ENCODE assay signal across 28 cellular contexts in genomic region chr14:29461131-29461530, GRCh38.
"Had no signal": no experiment of that assay in that cellular context is flagged by ENCODE, and none has a peak within 500 bp of the region (broad histone marks: within the 10 kb centered on the region; RNA-seq: fewer than 3 reads in every experiment).

No MANE protein-coding gene starts in this region.

- H3K9me3 Mint-ChIP-seq: mesothelial cell of epicardium; nephron progenitor cell; stimulated activated naive B cell treated with anti-CD40 and anti-IgM and Interleukin-4, amounts not matched to agents 10 μg/mL and 1 μg/mL and 100 μg/mL, for 72 hours had no signal

- ATAC-seq: activated CD4-positive, CD25-positive, alpha-beta regulatory T cell treated with anti-CD3 and anti-CD28 coated beads, Interleukin-2, amount 50 U/mL, for 24 hours; gastroesophageal sphincter; psoas muscle; stimulated activated naive B cell treated with anti-CD40 and anti-IgM and Interleukin-4, amounts not matched to agents 10 μg/mL and 1 μg/mL and 100 μg/mL, for 72 hours had no signal

- H3K4me3 Mint-ChIP-seq: activated T-helper 1 cell treated with anti-CD3 and anti-CD28 coated beads, Interleukin-12 subunit alpha, Interleukin-12 subunit beta, Interleukin-2, Interleukin-4 antibody, amounts not matched to agents 30 ng/mL and 10 ng/mL and 1 ng/mL, durations not matched to agents 14 hours and 24 hours and 36 hours; mesothelial cell of epicardium; naive B cell; nephron progenitor cell; stimulated activated naive B cell treated with anti-CD40 and anti-IgM and Interleukin-4, amounts not matched to agents 10 μg/mL and 1 μg/mL and 100 μg/mL, for 72 hours; T-helper 1 cell treated with Interleukin-12 subunit alpha and Interleukin-12 subunit beta and Interleukin-4 antibody, amounts not matched to agents 30 μg/mL and 1 μg/mL, for 36 hours had no signal

- H3K9ac ChIP-seq: parathyroid adenoma had no signal

- H2AFZ ChIP-seq: parathyroid adenoma had no signal

- H3K36me3 Mint-ChIP-seq: mesothelial cell of epicardium; naive B cell; stimulated activated naive B cell treated with anti-CD40 and anti-IgM and Interleukin-4, amounts not matched to agents 10 μg/mL and 1 μg/mL and 100 μg/mL, for 72 hours had no signal

- H3K27me3 Mint-ChIP-seq: stimulated activated naive B cell treated with anti-CD40 and anti-IgM and Interleukin-4, amounts not matched to agents 10 μg/mL and 1 μg/mL and 100 μg/mL, for 72 hours had no signal

- H3K9me3 ChIP-seq: colonic mucosa, gastroesophageal sphincter, psoas muscle, right atrium auricular region, tibial nerve had no signal

- H3K4me2 ChIP-seq: smooth muscle cell had no signal

- H3K27ac ChIP-seq: colonic mucosa, gastroesophageal sphincter, parathyroid adenoma, psoas muscle, right atrium auricular region, VCaP had no signal

- H3K79me2 ChIP-seq: parathyroid adenoma had no signal

- H3K4me3 ChIP-seq: colonic mucosa, gastroesophageal sphincter, psoas muscle, right atrium auricular region, smooth muscle cell, tibial nerve had no signal

- H3K4me1 ChIP-seq: colonic mucosa, gastroesophageal sphincter, parathyroid adenoma, psoas muscle, right atrium auricular region, tibial nerve had no signal

- H3K27ac Mint-ChIP-seq: activated T-helper 1 cell treated with anti-CD3 and anti-CD28 coated beads, Interleukin-12 subunit alpha, Interleukin-12 subunit beta, Interleukin-2, Interleukin-4 antibody, amounts not matched to agents 30 ng/mL and 10 ng/mL and 1 ng/mL, durations not matched to agents 14 hours and 24 hours and 36 hours; mesothelial cell of epicardium; naive B cell; nephron progenitor cell; stimulated activated naive B cell treated with anti-CD40 and anti-IgM and Interleukin-4, amounts not matched to agents 10 μg/mL and 1 μg/mL and 100 μg/mL, for 72 hours; T-helper 1 cell treated with Interleukin-12 subunit alpha and Interleukin-12 subunit beta and Interleukin-4 antibody, amounts not matched to agents 30 μg/mL and 1 μg/mL, for 36 hours had no signal

- H3K27me3 ChIP-seq: colonic mucosa, gastroesophageal sphincter, right atrium auricular region, tibial nerve had no signal

- DNase-seq: activated CD4-positive, alpha-beta T cell treated with anti-CD3 and anti-CD28 coated beads for 48 hours; activated CD4-positive, alpha-beta T cell treated with anti-CD3 and anti-CD28 coated beads, Interleukin-2, amount 50 U/mL, for 48 hours; activated CD8-positive, alpha-beta memory T cell treated with anti-CD3 and anti-CD28 coated beads for 24 hours; activated CD8-positive, alpha-beta memory T cell treated with anti-CD3 and anti-CD28 coated beads, Interleukin-2, amount 50 U/mL, for 4 hours; activated gamma-delta T cell; activated naive CD4-positive, alpha-beta T cell treated with anti-CD3 and anti-CD28 coated beads, Interleukin-2, amount 50 U/mL, for 16 hours; activated T-cell treated with anti-CD3 and anti-CD28 coated beads, Interleukin-2, amount 50 U/mL, for 1 hour; amniotic stem cell; colonic mucosa; dorsolateral prefrontal cortex; effector memory CD4-positive, alpha-beta T cell; hypothalamus; naive B cell; nephron progenitor cell; psoas muscle; stimulated activated CD4-positive, alpha-beta T cell treated with anti-CD3 and anti-CD28 coated beads, Interleukin-2, amount 100 ng/mL, for 24 hours; stimulated activated naive B cell treated with anti-CD40 and anti-IgM and Interleukin-4, amounts not matched to agents 10 μg/mL and 1 μg/mL and 100 μg/mL, for 72 hours; T-helper 9 cell had no signal

- H3K4me1 Mint-ChIP-seq: mesothelial cell of epicardium; naive B cell; nephron progenitor cell; stimulated activated naive B cell treated with anti-CD40 and anti-IgM and Interleukin-4, amounts not matched to agents 10 μg/mL and 1 μg/mL and 100 μg/mL, for 72 hours had no signal

- H3K36me3 ChIP-seq: colonic mucosa, gastroesophageal sphincter, right atrium auricular region, tibial nerve had no signal
